ENCODE assay signal across 8 cellular contexts in genomic region chr19:8512115-8512967, GRCh38. TPM values are rescaled to one million over a fixed set of nuclear protein-coding genes. Genes with fewer than 3 reads are reported as not detected.
DNase-seq lines count a peak whose midpoint lies in the region; ATAC-seq, FAIRE-seq and TF ChIP-seq lines count a peak whose summit lies in the region.

No MANE protein-coding gene starts in this region.

- TF ChIP-seq RAD21 in A549 (conservative IDR thresholded peaks at IDR 0.05 in 1 of 2, IDR thresholded peaks at IDR 0.05 in 1 of 2) = no peak

- TF ChIP-seq CTCF in A549 (IDR thresholded peaks at IDR 0.05) (no peak), gastroesophageal sphincter (IDR thresholded peaks at IDR 0.05) (no peak), upper lobe of right lung (IDR thresholded peaks at IDR 0.05) (no peak)

- POLR2A ChIA-PET in A549 (lab: Yijun Ruan, JAX) = interaction anchor here (1.8 to 2.0 kb wide), 2 partner anchors 69 to 100 kb away, joined by 11 to 18 read pairs; partner anchors contain the start of gene MARCHF2

- CTCF ChIA-PET in A549 (lab: Yijun Ruan, JAX) = interaction anchor here (1.6 to 3.0 kb wide), 2 partner anchors 67 to 159 kb away, joined by 4 to 15 read pairs; no protein-coding TSS in a partner anchor

- 65% methylated on average over 18 of the region's 22 CpGs for WGBS in A549 (ENCODE audit: missing lambda C conversion rate)
- 92 to 100% methylated on average over 1 to 3 of the region's 22 CpGs for WGBS in gastroesophageal sphincter (ENCODE audit: low coverage in 1 of 2), 2 donors

- H3K4me3 ChIP-seq in A549 = no peak overlapping the region
- no peak overlapping the region for H3K4me3 ChIP-seq in gastroesophageal sphincter
- no peak overlapping the region for H3K4me3 ChIP-seq in upper lobe of right lung

- H3K9me3 ChIP-seq in A549 = no peaks in the 10 kb centered on the region
- no peaks in the 10 kb centered on the region for H3K9me3 ChIP-seq in gastroesophageal sphincter
- no peaks in the 10 kb centered on the region for H3K9me3 ChIP-seq in upper lobe of right lung

- peak; percentile 38 to 72 for DNase-seq in A549 (ENCODE audit: low read depth in 1 of 2, low spot score in 1 of 2)
- no peak for DNase-seq in GM12891 (ENCODE audit: insufficient read length, low spot score)
- DNase-seq in SW480 (ENCODE audit: low spot score) = peak; percentile 43
- peak; percentile 72 for DNase-seq in upper lobe of right lung
- no peak for DNase-seq in NCI-H226
- DNase-seq in KG1 (lab: John Stamatoyannopoulos, UW) = no peak
- no peak for DNase-seq in NCI-H524 treated with DMSO at 0.1 percent for 48 hours (lab: John Stamatoyannopoulos, UW)

- peak overlapping the region; percentile 90 for H3K4me2 ChIP-seq in A549

- TF ChIP-seq POLR2A in A549 (IDR thresholded peaks at IDR 0.05; ENCODE audit: low read length) = no peak
- TF ChIP-seq POLR2A in GM12891 (IDR thresholded peaks at IDR 0.05; ENCODE audit: low read depth, low read length) = no peak
- TF ChIP-seq POLR2A in gastroesophageal sphincter (IDR thresholded peaks at IDR 0.05) = no peak

- H3K36me3 ChIP-seq in gastroesophageal sphincter (peaks cover 0 to 16% of the 10 kb centered on the region in 2 donors), upper lobe of right lung (no peaks in the 10 kb centered on the region)

- peaks cover 18% of the 10 kb centered on the region for H3K4me1 ChIP-seq in A549
- H3K4me1 ChIP-seq in gastroesophageal sphincter = peaks cover 4 to 34% (median 23%) of the 10 kb centered on the region in 3 donors
- peaks cover 33% of the 10 kb centered on the region for H3K4me1 ChIP-seq in upper lobe of right lung

- no peaks in the 10 kb centered on the region for H3K27me3 ChIP-seq in gastroesophageal sphincter
- no peaks in the 10 kb centered on the region for H3K27me3 ChIP-seq in upper lobe of right lung

- FAIRE-seq in A549 (lab: Jason Lieb, UNC) (no peak), GM12891 (lab: Jason Lieb, UNC) (peak; percentile 71)

- peak; percentile 23 to 53; a peak in 3 of 6 replicates for ATAC-seq in A549
- no peak for ATAC-seq in gastroesophageal sphincter
- peak; percentile 38 for ATAC-seq in upper lobe of right lung

- TF ChIP-seq EP300 in A549 (IDR thresholded peaks at IDR 0.05) (no peak), gastroesophageal sphincter (IDR thresholded peaks at IDR 0.05) (no peak)

- intact Hi-C loops in upper lobe of right lung (cut with DNase I) = no loop called here

- H3K27ac ChIP-seq in A549 (peak overlapping the region; percentile 94 to 99), gastroesophageal sphincter (peak overlapping the region in 3 of 4 donors; percentile 98 to 100 (median 99)), upper lobe of right lung (peak overlapping the region; percentile 96)

TF ChIP-seq in A549, 52 proteins besides CTCF, POLR2A, EP300 and RAD21:
- TF ChIP-seq RCOR1 (IDR thresholded peaks at IDR 0.05; ENCODE audit: low read depth, low read length) = no peak
- no peak for TF ChIP-seq EHMT2 (IDR thresholded peaks at IDR 0.05; ENCODE audit: low read depth)
- no peak for TF ChIP-seq ZSCAN20 (CRISPR knock-in tag; IDR thresholded peaks at IDR 0.05)
- no peak for TF ChIP-seq HDAC2 (IDR thresholded peaks at IDR 0.05)

TF ChIP-seq in GM12891, 5 proteins besides CTCF, POLR2A, EP300 and RAD21:
- TF ChIP-seq PAX5 (IDR thresholded peaks at IDR 0.05; ENCODE audit: insufficient read depth, low read length, severe bottlenecking) (no peak), POU2F2 (IDR thresholded peaks at IDR 0.05; ENCODE audit: low read depth, low read length) (no peak), SPI1 (IDR thresholded peaks at IDR 0.05; ENCODE audit: low read depth, low read length) (no peak), TAF1 (IDR thresholded peaks at IDR 0.05; ENCODE audit: low read depth, low read length) (no peak), POLR2AphosphoS5 (IDR thresholded peaks at IDR 0.05; ENCODE audit: low read depth, low read length) (no peak)

RNA-seq across cellular contexts. Expression of gene ZNF414, which starts 1.6 kb away (rescaled TPM):
- polyA plus RNA-seq in A549 (2011; rRNA removed) (2.8 and 3.3 TPM in 2 replicates), A549 (2017; fragmentation: RNase III; extraction: RNeasy Plus Mini Kit Qiagen cat#74134 plus additional on column Dnase treatment) (20.0 to 22.1 TPM (median 21.5 TPM) in 3 replicates)
- 16.0 and 17.8 TPM in 2 replicates for polyA plus RNA-seq in A549 (2012; cell fraction: cytosol; rRNA removed)
- 23.4 and 38.8 TPM in 2 replicates for polyA plus RNA-seq in A549 (2012; cell fraction: nucleus; rRNA removed)
- polyA minus RNA-seq in A549 (2011; rRNA and poly(A)+ RNA removed) = 0.99 and 4.4 TPM in 2 replicates
- 15.6 TPM for polyA plus RNA-seq in GM12891 (2012; ENCODE audit: low read depth, missing spikeins)
- total RNA-seq in gastroesophageal sphincter (10 to 100 TPM in 2 of 4 donors, 1 to 10 TPM in 2; 3.6 to 18.9 (median 10.3) TPM), upper lobe of right lung (23.4 TPM)

RNA-seq across cellular contexts. Expression of gene PRAM1, which starts 9.9 kb away (rescaled TPM):
- polyA plus RNA-seq in A549 (2011; rRNA removed) (0.07 TPM in 1 of 2 replicates, not detected in the other), A549 (2017; fragmentation: RNase III; extraction: RNeasy Plus Mini Kit Qiagen cat#74134 plus additional on column Dnase treatment) (0.08 to 0.28 TPM (median 0.13 TPM) in 3 replicates)
- 0.05 TPM in 2 replicates for polyA plus RNA-seq in A549 (2012; cell fraction: cytosol; rRNA removed)
- 0.49 and 0.56 TPM in 2 replicates for polyA plus RNA-seq in A549 (2012; cell fraction: nucleus; rRNA removed)
- not detected in 2 replicates for polyA minus RNA-seq in A549 (2011; rRNA and poly(A)+ RNA removed)
- 0.36 TPM for polyA plus RNA-seq in GM12891 (2012; ENCODE audit: low read depth, missing spikeins)
- total RNA-seq in gastroesophageal sphincter (1 to 10 TPM in 1 of 4 donors, under 1 TPM in 3; 0.23 to 1.2 (median 0.45) TPM), upper lobe of right lung (31.3 TPM)

Comparison
In these comparisons a context has a peak if more than half of its experiments do, and no peak if none do; other contexts are left out.
1. DNase-seq: peak in A549 (2 of 2), SW480 (single experiment) and upper lobe of right lung (single experiment); none in GM12891 (single experiment), NCI-H226 (single experiment), KG1 (single experiment) and NCI-H524 treated with DMSO at 0.1 percent for 48 hours (single experiment).
2. RNA of gene PRAM1, which starts 9.9 kb away (total RNA-seq): 31.3 TPM in upper lobe of right lung (single experiment); 0.23 to 1.2 TPM in gastroesophageal sphincter; every median in the first group is over 10 times any median in the second.
3. Peak in every context shown above with its lines, with median percentiles within 50 percentile points of each other: H3K27ac ChIP-seq.